8 cellular contexts compared by ENCODE assay signal in genomic region chr1:228405200-228405978, GRCh38. TPM values are rescaled to one million over a fixed set of nuclear protein-coding genes. Genes with fewer than 3 reads are reported as not detected.
DNase-seq lines count a peak whose midpoint lies in the region; ATAC-seq and TF ChIP-seq lines count a peak whose summit lies in the region.

No MANE protein-coding gene starts in this region.

- H3K4me1 Mint-ChIP-seq in activated T-cell treated with anti-CD3 and anti-CD28 coated beads, Interleukin-2, amount 50 U/mL, for 72 hours (ENCODE audit: low read depth): peaks cover 58% of the 10 kb centered on the region
- H3K4me1 Mint-ChIP-seq in activated naive CD8-positive, alpha-beta T cell treated with anti-CD3 and anti-CD28 coated beads for 36 hours: peaks cover 42% of the 10 kb centered on the region

- peaks cover 8% of the 10 kb centered on the region in 2 donors for H3K36me3 Mint-ChIP-seq in activated T-cell treated with anti-CD3 and anti-CD28 coated beads, Interleukin-2, amount 50 U/mL, for 72 hours (ENCODE audit: insufficient read depth in 2 of 2)
- peaks cover 32% of the 10 kb centered on the region for H3K36me3 Mint-ChIP-seq in activated naive CD8-positive, alpha-beta T cell treated with anti-CD3 and anti-CD28 coated beads for 36 hours

- 27 to 32% methylated on average over 11 of the region's 11 CpGs for WGBS in tibial nerve, 2 donors

- intact Hi-C loops in sciatic nerve (cut with DNase I): no loop called here

- no peak for TF ChIP-seq POLR2A in tibial nerve (IDR thresholded peaks at IDR 0.05)

- peaks cover 0 to 66% (median 30%) of the 10 kb centered on the region in 4 donors for H3K4me1 ChIP-seq in tibial nerve

- H3K27me3 Mint-ChIP-seq in activated T-cell treated with anti-CD3 and anti-CD28 coated beads, Interleukin-2, amount 50 U/mL, for 72 hours (ENCODE audit: low read depth): no peaks in the 10 kb centered on the region
- no peaks in the 10 kb centered on the region for H3K27me3 Mint-ChIP-seq in activated naive CD8-positive, alpha-beta T cell treated with anti-CD3 and anti-CD28 coated beads for 36 hours

- H3K27ac Mint-ChIP-seq in activated T-cell treated with anti-CD3 and anti-CD28 coated beads, Interleukin-2, amount 50 U/mL, for 72 hours: peak overlapping the region; percentile 91
- H3K27ac Mint-ChIP-seq in activated naive CD8-positive, alpha-beta T cell treated with anti-CD3 and anti-CD28 coated beads for 36 hours: peak overlapping the region; percentile 93

- H3K4me3 ChIP-seq in kidney epithelial cell (ENCODE audit: low read depth, low read length) (peak overlapping the region; percentile 64), tibial nerve (peak overlapping the region; percentile 85 to 93 (median 92))

- H3K27ac ChIP-seq in tibial nerve: peak overlapping the region in 2 of 4 donors; percentile 89

- no peak for DNase-seq in activated T-cell treated with anti-CD3 and anti-CD28 coated beads, Interleukin-2, amount 50 U/mL, for 72 hours
- no peak for DNase-seq in activated T-cell treated with anti-CD3 and anti-CD28 coated beads, Interleukin-2, amount 50 U/mL, for 1 hour
- DNase-seq in activated naive CD8-positive, alpha-beta T cell treated with anti-CD3 and anti-CD28 coated beads for 36 hours: no peak
- no peak for DNase-seq in kidney epithelial cell (ENCODE audit: low read depth)
- no peak for DNase-seq in tibial nerve (ENCODE audit: low spot score in 2 of 2)
- no peak for DNase-seq in activated gamma-delta T cell treated with Interleukin-2 at 50 U/mL for 16 hours
- no peak for DNase-seq in sciatic nerve (ENCODE audit: low spot score)

- no peaks in the 10 kb centered on the region for H3K9me3 Mint-ChIP-seq in activated T-cell treated with anti-CD3 and anti-CD28 coated beads, Interleukin-2, amount 50 U/mL, for 72 hours
- no peaks in the 10 kb centered on the region for H3K9me3 Mint-ChIP-seq in activated naive CD8-positive, alpha-beta T cell treated with anti-CD3 and anti-CD28 coated beads for 36 hours

- H3K36me3 ChIP-seq in kidney epithelial cell (ENCODE audit: control insufficient read depth, insufficient read depth, low read length) (no peaks in the 10 kb centered on the region), tibial nerve (peaks cover 0 to 31% (median 0%) of the 10 kb centered on the region in 3 donors)

- TF ChIP-seq EP300 in tibial nerve (IDR thresholded peaks at IDR 0.05): no peak

- H3K9me3 ChIP-seq in tibial nerve: no peaks in the 10 kb centered on the region

- H3K27me3 ChIP-seq in kidney epithelial cell (ENCODE audit: control insufficient read depth, insufficient read depth, low read length) (no peaks in the 10 kb centered on the region), tibial nerve (no peaks in the 10 kb centered on the region)

- TF ChIP-seq CTCF in kidney epithelial cell (IDR thresholded peaks at IDR 0.05; ENCODE audit: insufficient read depth, low read length, poor library complexity, severe bottlenecking) (no peak), tibial nerve (IDR thresholded peaks at IDR 0.05) (no peak)

- H3K4me3 Mint-ChIP-seq in activated T-cell treated with anti-CD3 and anti-CD28 coated beads, Interleukin-2, amount 50 U/mL, for 72 hours: peak overlapping the region; percentile 93 to 96
- peak overlapping the region; percentile 98 for H3K4me3 Mint-ChIP-seq in activated naive CD8-positive, alpha-beta T cell treated with anti-CD3 and anti-CD28 coated beads for 36 hours

- ATAC-seq in activated T-cell treated with anti-CD3 and anti-CD28 coated beads, Interleukin-2, amount 50 U/mL, for 72 hours (replicated peaks in 1 of 2): no peak
- no peak for ATAC-seq in GM18861 (IDR thresholded peaks at IDR 0.05; ENCODE audit: unreplicated experiment)
- ATAC-seq in sciatic nerve: no peak

RNA-seq across cellular contexts. Expression of gene TRIM11, which starts 1.2 kb away (rescaled TPM):
- total RNA-seq in activated T-cell treated with anti-CD3 and anti-CD28 coated beads, Interleukin-2, amount 50 U/mL, for 72 hours: 10 to 100 TPM; 43.5 to 51.4 TPM
- total RNA-seq in activated naive CD8-positive, alpha-beta T cell treated with anti-CD3 and anti-CD28 coated beads for 36 hours: 10 to 100 TPM; 32.7 to 36.1 TPM
- total RNA-seq in kidney epithelial cell (47.0 and 59.9 TPM in 2 replicates), tibial nerve (10 to 100 TPM; 19.9 to 32.8 (median 23.9) TPM), sciatic nerve (18.1 TPM)

RNA-seq across cellular contexts. Expression of gene TRIM17, which starts 11.3 kb away (rescaled TPM):
- 1 to 10 TPM; 1.6 to 6.2 TPM for total RNA-seq in activated T-cell treated with anti-CD3 and anti-CD28 coated beads, Interleukin-2, amount 50 U/mL, for 72 hours
- total RNA-seq in activated naive CD8-positive, alpha-beta T cell treated with anti-CD3 and anti-CD28 coated beads for 36 hours: 1 to 10 TPM; 1.3 to 1.9 TPM
- total RNA-seq in kidney epithelial cell (4.6 and 6.1 TPM in 2 replicates), tibial nerve (1 to 10 TPM in 2 of 4 donors, under 1 TPM in 1, not detected in 1; 0.63 to 4.2 (median 1.4) TPM), sciatic nerve (1.2 TPM)
